In the genomic region with DNA sequence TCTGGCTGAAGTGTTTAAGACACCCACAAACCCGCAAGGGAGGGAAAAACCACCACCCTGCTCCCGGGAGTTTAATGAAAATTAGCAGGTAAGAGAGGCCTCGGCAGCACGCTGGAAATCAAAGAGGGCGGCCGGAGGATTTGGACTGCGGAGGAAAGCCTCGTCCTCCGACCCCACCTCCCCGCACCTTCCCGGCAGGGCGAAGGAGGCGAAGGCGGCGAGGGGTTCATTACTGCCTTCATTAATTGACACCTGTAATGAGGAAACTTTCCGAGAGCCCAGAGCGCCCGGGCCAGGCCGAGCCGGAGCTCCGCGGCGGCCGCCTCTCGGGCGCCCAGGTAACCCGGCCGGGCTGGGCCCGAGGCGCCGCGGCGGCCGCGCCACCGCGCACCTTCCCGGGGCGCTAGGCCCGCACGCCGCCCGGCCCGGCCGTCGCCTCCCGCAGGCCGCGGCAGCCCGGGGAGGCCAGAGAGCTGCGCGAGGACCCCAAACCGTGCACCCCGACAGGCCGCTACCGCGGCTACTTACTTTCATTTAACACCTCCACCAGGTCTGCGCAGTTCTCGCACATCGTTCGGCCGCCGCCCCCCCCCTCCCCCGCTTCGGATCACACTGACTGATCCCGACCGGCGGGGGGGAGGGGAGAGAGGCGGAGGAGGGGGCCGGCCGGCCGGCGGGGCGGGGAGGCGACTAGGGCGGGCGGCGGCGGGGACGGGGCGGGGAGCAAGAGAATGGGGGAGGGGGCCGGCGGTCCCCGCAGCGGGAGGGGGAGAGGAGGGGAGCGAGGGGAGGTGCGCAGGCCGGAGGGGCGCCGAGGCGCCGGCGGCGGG, we compare ENCODE assay signal across 8 cellular contexts. TPM values are rescaled to one million over a fixed set of nuclear protein-coding genes. Genes with fewer than 3 reads are reported as not detected.
DNase-seq lines count a peak whose midpoint lies in the region; ATAC-seq and TF ChIP-seq lines count a peak whose summit lies in the region.

No MANE protein-coding gene starts in this region.

- intact Hi-C loops in heart left ventricle (cut with DNase I), result loop anchor here in 5 of 10 donors (2.0 to 10.0 kb wide), 8 partner anchors 48 to 294 kb away; a partner anchor contains a TSS
- intact Hi-C loops in posterior cingulate gyrus (cut with DNase I), result loop anchor here (10.0 kb wide), 2 partner anchors 294 to 296 kb away; no protein-coding TSS in a partner anchor
- intact Hi-C loops in transverse colon (cut with DNase I; ENCODE audit: low total_unique reads), result loop anchor here (5.0 kb wide), 1 partner anchor 67 kb away; a partner anchor contains a TSS

- TF ChIP-seq POLR2A in heart left ventricle (IDR thresholded peaks at IDR 0.05) (no peak), transverse colon (IDR thresholded peaks at IDR 0.05) (no peak)

- no peak for TF ChIP-seq EP300 in transverse colon (IDR thresholded peaks at IDR 0.05; ENCODE audit: low read depth)

- H4K20me1 ChIP-seq in SU-DHL-6 (ENCODE audit: low read depth, low read length), result no peaks in the 10 kb centered on the region

- H3K36me3 ChIP-seq in SU-DHL-6 (ENCODE audit: low read length) (peaks cover 11% of the 10 kb centered on the region), heart left ventricle (peaks cover 0 to 14% (median 5%) of the 10 kb centered on the region in 9 donors), transverse colon (no peaks in the 10 kb centered on the region)

- H3K9me3 ChIP-seq in SU-DHL-6 (ENCODE audit: insufficient read depth, low read length) (no peaks in the 10 kb centered on the region), heart left ventricle (no peaks in the 10 kb centered on the region), transverse colon (no peaks in the 10 kb centered on the region)

- peak overlapping the region; percentile 66 for H3K4me3 ChIP-seq in LNCaP clone FGC (ENCODE audit: low read depth, low read length)
- H3K4me3 ChIP-seq in SU-DHL-6 (ENCODE audit: insufficient read depth, low read length, poor library complexity, severe bottlenecking), result peak overlapping the region; percentile 83
- H3K4me3 ChIP-seq in heart left ventricle, result peak overlapping the region; percentile 68 to 99 (median 90)
- H3K4me3 ChIP-seq in transverse colon, result peak overlapping the region; percentile 84 to 92 (median 86)

- H3K27me3 ChIP-seq in SU-DHL-6 (ENCODE audit: low read length) (no peaks in the 10 kb centered on the region), heart left ventricle (no peaks in the 10 kb centered on the region), transverse colon (no peaks in the 10 kb centered on the region)

- POLR2A ChIA-PET in activated naive CD8-positive, alpha-beta T cell treated with anti-CD3 and anti-CD28 coated beads, Interleukin-2, amount 10 ng/mL, durations not matched to agents 7 days and 5 days (lab: Charles Lee), result interaction anchor here (0.6 to 3.0 kb wide), 9 partner anchors 35 to 453 kb away, joined by 3 to 13 read pairs (median 4); a partner anchor contains a TSS

- in situ Hi-C loops in transverse colon (cut with MboI; ENCODE audit: low pct_ligation_motif_present in 1 of 4, low pct_unique_long_range_greater_than_20kb in 1 of 4, low sequenced_read_pairs in 3 of 4), result no loop called here

- peak overlapping the region; percentile 94 for H3K4me3 Mint-ChIP-seq in activated naive CD8-positive, alpha-beta T cell treated with anti-CD3 and anti-CD28 coated beads, Interleukin-2, amount 10 ng/mL, durations not matched to agents 7 days and 5 days

- H3K79me2 ChIP-seq in SU-DHL-6 (ENCODE audit: insufficient read depth, low read length), result peaks cover 68% of the 10 kb centered on the region

- H3F3A ChIP-seq in SU-DHL-6 (ENCODE audit: insufficient read depth), result peaks cover 57% of the 10 kb centered on the region

- TF ChIP-seq CTCF in LNCaP clone FGC (IDR thresholded peaks at IDR 0.05; ENCODE audit: control insufficient read depth, extremely low read depth, insufficient read depth), result no peak
- no peak for TF ChIP-seq CTCF in SU-DHL-6 (IDR thresholded peaks at IDR 0.05; ENCODE audit: insufficient read depth, low read length, poor library complexity, severe bottlenecking)
- TF ChIP-seq CTCF in heart left ventricle (IDR thresholded peaks at IDR 0.05), result no peak
- TF ChIP-seq CTCF in transverse colon (IDR thresholded peaks at IDR 0.05), result no peak

- peak; percentile 36 for ATAC-seq in GM21723 (IDR thresholded peaks at IDR 0.05; ENCODE audit: unreplicated experiment)
- peak; percentile 24 for ATAC-seq in activated naive CD8-positive, alpha-beta T cell treated with anti-CD3 and anti-CD28 coated beads, Interleukin-2, amount 10 ng/mL, durations not matched to agents 7 days and 5 days (ENCODE audit: low read depth)
- ATAC-seq in heart left ventricle, result peak; percentile 38 to 80 (median 74)

- H3K27ac ChIP-seq in SU-DHL-6 (ENCODE audit: low read depth, low read length) (peak overlapping the region; percentile 86), heart left ventricle (peak overlapping the region; percentile 95 to 100 (median 98)), transverse colon (peak overlapping the region; percentile 96 to 99 (median 98))

- H2AFZ ChIP-seq in SU-DHL-6 (ENCODE audit: low read depth, low read length, severe bottlenecking), result no peak overlapping the region

- no peaks in the 10 kb centered on the region for H3K9me3 Mint-ChIP-seq in activated naive CD8-positive, alpha-beta T cell treated with anti-CD3 and anti-CD28 coated beads, Interleukin-2, amount 10 ng/mL, durations not matched to agents 7 days and 5 days

- H3K9ac ChIP-seq in SU-DHL-6 (ENCODE audit: low read length), result peak overlapping the region; percentile 77

- peaks cover 2 to 44% (median 28%) of the 10 kb centered on the region in 12 donors for H3K4me1 ChIP-seq in heart left ventricle
- H3K4me1 ChIP-seq in transverse colon, result peaks cover 10 to 50% (median 23%) of the 10 kb centered on the region in 4 donors

- H3K36me3 Mint-ChIP-seq in activated naive CD8-positive, alpha-beta T cell treated with anti-CD3 and anti-CD28 coated beads, Interleukin-2, amount 10 ng/mL, durations not matched to agents 7 days and 5 days, result peaks cover 9% of the 10 kb centered on the region

- 0 to 2% (median 1%) methylated on average over 19 to 80 of the region's 94 CpGs for whole genome bisulfite sequencing in heart left ventricle, 4 donors
- 0% methylated on average over 7 to 25 of the region's 94 CpGs for WGBS in transverse colon (ENCODE audit: low coverage in 1 of 2), 2 donors

- H3K9me2 ChIP-seq in SU-DHL-6 (replicated peaks; ENCODE audit: insufficient read depth, low read length), result no peaks in the 10 kb centered on the region

- H3K27me3 Mint-ChIP-seq in activated naive CD8-positive, alpha-beta T cell treated with anti-CD3 and anti-CD28 coated beads, Interleukin-2, amount 10 ng/mL, durations not matched to agents 7 days and 5 days, result no peaks in the 10 kb centered on the region

- peak overlapping the region; percentile 94 for H3K4me2 ChIP-seq in SU-DHL-6 (ENCODE audit: low read depth, low read length, poor library complexity, severe bottlenecking)

- DNase-seq in DMS53 (lab: John Stamatoyannopoulos, UW) (peak; percentile 91), LNCaP clone FGC (ENCODE audit: low read depth) (no peak), heart left ventricle (peak; percentile 90 to 92 (median 92)), posterior cingulate gyrus (peak; percentile 63 to 94 (median 74)), transverse colon (peak; percentile 92)
- peak; percentile 78 for DNase-seq in activated naive CD8-positive, alpha-beta T cell treated with anti-CD3 and anti-CD28 coated beads, Interleukin-2, amount 10 ng/mL, durations not matched to agents 7 days and 5 days

- H3K4me1 Mint-ChIP-seq in activated naive CD8-positive, alpha-beta T cell treated with anti-CD3 and anti-CD28 coated beads, Interleukin-2, amount 10 ng/mL, durations not matched to agents 7 days and 5 days, result peaks cover 22% of the 10 kb centered on the region

- peak overlapping the region; percentile 96 for H3K27ac Mint-ChIP-seq in activated naive CD8-positive, alpha-beta T cell treated with anti-CD3 and anti-CD28 coated beads, Interleukin-2, amount 10 ng/mL, durations not matched to agents 7 days and 5 days

RNA-seq across cellular contexts. Expression of a gene that starts 0.6 kb away (rescaled TPM):
- total RNA-seq in activated naive CD8-positive, alpha-beta T cell treated with anti-CD3 and anti-CD28 coated beads, Interleukin-2, amount 10 ng/mL, durations not matched to agents 7 days and 5 days, result 100 to 1,000 TPM; 109 to 111 TPM
- total RNA-seq in heart left ventricle (10 to 100 TPM; 48.5 to 82.8 (median 61.9) TPM), transverse colon (100 to 1,000 TPM; 103 to 181 (median 115) TPM)
- polyA plus RNA-seq in heart left ventricle, result 10 to 100 TPM; 33.3 to 46.2 TPM
